ENCODE assay signal across 1 cellular context in the genomic region with DNA sequence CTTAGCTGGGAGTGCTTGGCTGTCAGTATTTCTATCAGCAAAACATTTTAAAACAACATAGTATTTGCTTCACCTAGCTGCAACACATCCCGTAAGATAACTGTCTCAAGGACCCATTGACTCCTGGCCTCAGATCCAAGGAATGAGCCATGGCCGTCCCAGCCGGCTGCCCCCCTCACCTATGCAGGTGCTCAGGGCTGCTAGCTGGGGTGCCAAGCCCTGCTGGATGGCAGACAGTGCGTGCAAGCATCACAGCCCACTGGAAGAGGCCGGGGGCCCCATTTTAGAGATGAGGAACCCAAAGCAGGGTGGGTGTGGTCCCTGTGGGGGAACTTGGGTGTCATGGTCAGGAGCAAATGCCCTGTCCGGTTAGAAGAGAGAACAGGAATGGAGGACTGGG.
TF ChIP-seq lines count a peak whose summit lies in the region.

No MANE protein-coding gene starts in this region.

TF ChIP-seq in GM12878, 131 proteins besides CTCF, POLR2A, EP300 and RAD21:
- TF ChIP-seq SMAD5 (IDR thresholded peaks at IDR 0.05; ENCODE audit: low read depth): no peak
- TF ChIP-seq POLR2AphosphoS5 (IDR thresholded peaks at IDR 0.05; ENCODE audit: low read length): peak; percentile 34; the same call in 1 of the 2 replicates
